Comparison of ENCODE assay signal across 19 cellular contexts in genomic region chr6:47234258-47234933, GRCh38.
DNase-seq lines count a peak whose midpoint lies in the region; ATAC-seq and TF ChIP-seq lines count a peak whose summit lies in the region.
"Had no signal": no experiment of that assay in that cellular context is flagged by ENCODE, and none has a peak within 500 bp of the region (broad histone marks: within the 10 kb centered on the region; RNA-seq: fewer than 3 reads in every experiment).

No MANE protein-coding gene starts in this region.

- H3K27ac ChIP-seq in RWPE1 (peak overlapping the region; percentile 26; the same call in 1 of the 2 replicates), stomach (peak overlapping the region; percentile 69 to 91 (median 69))
- H3K27ac ChIP-seq: C4-2B had no signal

- CTCF ChIA-PET in RWPE1 (lab: Yijun Ruan, JAX): no interaction called here

- no peaks in the 10 kb centered on the region for H3K27me3 ChIP-seq in stomach

- intact Hi-C loops in stomach (cut with DNase I; ENCODE audit: low total_unique reads): no loop called here

- no peaks in the 10 kb centered on the region for H3K4me1 Mint-ChIP-seq in osteocyte (ENCODE audit: unreplicated experiment)

- TF ChIP-seq POLR2A in stomach (IDR thresholded peaks at IDR 0.05): no peak

- H3K27ac Mint-ChIP-seq in osteocyte (ENCODE audit: unreplicated experiment): no peak overlapping the region

- no peaks in the 10 kb centered on the region for H3K27me3 Mint-ChIP-seq in osteocyte (ENCODE audit: unreplicated experiment)

- no peak for DNase-seq in RWPE1 (ENCODE audit: low spot score)
- DNase-seq in islet precursor cell: peak; percentile 63
- DNase-seq in stomach: peak; percentile 81
- no peak for DNase-seq in osteocyte (ENCODE audit: extremely low spot score, unreplicated experiment)
- DNase-seq: AML-193, DMS79 treated with DMSO at 0.1 percent for 48 hours, IMR-90, NCI-H1417, NCI-H1930, NCI-H345, NCI-H524 treated with DMSO at 0.1 percent for 48 hours, RPMI8226, SIG-M5 had no signal

- ATAC-seq in HG02840 (IDR thresholded peaks at IDR 0.05; ENCODE audit: low FRiP score, unreplicated experiment): no peak
- ATAC-seq in HG03342 (IDR thresholded peaks at IDR 0.05; ENCODE audit: unreplicated experiment): no peak
- no peak for ATAC-seq in HG02981 (IDR thresholded peaks at IDR 0.05; ENCODE audit: unreplicated experiment)
- ATAC-seq: HCT116, SK-N-SH treated with all-trans-retinoic acid at 6 μM for 48 hours had no signal

- H3K4me3 Mint-ChIP-seq in osteocyte (ENCODE audit: unreplicated experiment): no peak overlapping the region

- no peaks in the 10 kb centered on the region for H3K9me3 ChIP-seq in stomach

- H3K36me3 Mint-ChIP-seq in osteocyte (ENCODE audit: unreplicated experiment): no peaks in the 10 kb centered on the region

- peaks cover 0 to 22% (median 14%) of the 10 kb centered on the region in 4 donors for H3K36me3 ChIP-seq in stomach

- no peaks in the 10 kb centered on the region for H3K9me3 Mint-ChIP-seq in osteocyte (ENCODE audit: unreplicated experiment)

- H3K4me1 ChIP-seq in stomach: peaks cover 33 to 82% (median 55%) of the 10 kb centered on the region in 4 donors

- H3K4me3 ChIP-seq in stomach: no peak overlapping the region

- TF ChIP-seq CTCF in RWPE1 (conservative IDR thresholded peaks at IDR 0.05; ENCODE audit: low read depth): no peak
- no peak for TF ChIP-seq CTCF in stomach (IDR thresholded peaks at IDR 0.05)
- TF ChIP-seq CTCF in osteocyte (IDR thresholded peaks at IDR 0.05): no peak

- no peak for TF ChIP-seq EP300 in stomach (IDR thresholded peaks at IDR 0.05)

- POLR2A ChIA-PET in RWPE1 (lab: Yijun Ruan, JAX; ENCODE audit: low non-redundant PET): no interaction called here

- WGBS in stomach, 5 donors: 56 to 84% (median 72%) methylated on average over 30 of the region's 30 CpGs

Comparison
In these comparisons a context has a peak if more than half of its experiments do, and no peak if none do; other contexts are left out.
1. DNase-seq: peak in islet precursor cell (single experiment) and stomach (single experiment); none in RWPE1 (single experiment) and osteocyte (single experiment).